10 cellular contexts compared by ENCODE assay signal in the genomic region with DNA sequence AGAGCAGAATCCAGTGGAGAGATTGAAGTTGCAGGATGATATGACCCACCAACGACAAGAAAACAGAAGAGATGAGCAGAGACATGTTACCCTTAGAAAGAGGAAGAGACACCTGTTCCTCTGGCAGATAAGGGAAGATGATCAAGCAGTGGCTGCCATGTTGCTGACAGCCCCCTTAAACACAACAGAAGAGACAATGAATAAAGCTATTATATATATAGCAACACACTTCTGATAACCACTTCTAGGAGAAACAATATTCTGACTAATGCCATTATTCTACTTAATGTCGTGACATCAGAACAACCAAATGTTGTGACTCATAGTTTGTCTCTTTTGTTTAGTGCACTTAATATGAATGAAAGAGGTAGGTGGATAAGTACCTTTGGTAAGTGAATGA. TPM values are rescaled to one million over a fixed set of nuclear protein-coding genes. Genes with fewer than 3 reads are reported as not detected.
DNase-seq lines count a peak whose midpoint lies in the region; ATAC-seq and TF ChIP-seq lines count a peak whose summit lies in the region.
"Had no signal": no experiment of that assay in that cellular context is flagged by ENCODE, and none has a peak within 500 bp of the region (broad histone marks: within the 10 kb centered on the region; RNA-seq: fewer than 3 reads in every experiment).

No MANE protein-coding gene starts in this region.

- peaks cover 89% of the 10 kb centered on the region for H3F3A ChIP-seq in GM23248 (ENCODE audit: insufficient read depth)

- peak overlapping the region; percentile 87 for H3K27ac ChIP-seq in GM23248
- H3K27ac ChIP-seq in hepatocyte: peak overlapping the region; percentile 64
- no peak overlapping the region for H3K27ac ChIP-seq in tibial nerve
- peak overlapping the region in 2 of 4 donors; percentile 26 to 58 for H3K27ac ChIP-seq in sigmoid colon

- H3K9me3 ChIP-seq in GM23248 (ENCODE audit: low read depth): no peaks in the 10 kb centered on the region
- H3K9me3 ChIP-seq in hepatocyte (ENCODE audit: low read depth): no peaks in the 10 kb centered on the region
- no peaks in the 10 kb centered on the region for H3K9me3 ChIP-seq in tibial nerve
- H3K9me3 ChIP-seq in sigmoid colon: no peaks in the 10 kb centered on the region

- H3K27me3 ChIP-seq in GM23248 (replicated peaks; ENCODE audit: insufficient read depth) (no peaks in the 10 kb centered on the region), hepatocyte (no peaks in the 10 kb centered on the region), tibial nerve (no peaks in the 10 kb centered on the region), sigmoid colon (no peaks in the 10 kb centered on the region)

- H3K4me3 ChIP-seq in GM23248 (peak overlapping the region; percentile 42), hepatocyte (no peak overlapping the region), tibial nerve (no peak overlapping the region), sigmoid colon (no peak overlapping the region)

- ATAC-seq in GM18498 (IDR thresholded peaks at IDR 0.05; ENCODE audit: unreplicated experiment): peak; percentile 52
- no peak for ATAC-seq in HG02763 (IDR thresholded peaks at IDR 0.05; ENCODE audit: unreplicated experiment)
- no peak for ATAC-seq in GM21825 (IDR thresholded peaks at IDR 0.05; ENCODE audit: unreplicated experiment)

- no peaks in the 10 kb centered on the region for H4K20me1 ChIP-seq in GM23248 (ENCODE audit: insufficient read depth)
- no peaks in the 10 kb centered on the region for H4K20me1 ChIP-seq in hepatocyte (ENCODE audit: insufficient read depth, poor library complexity, severe bottlenecking)

- peaks cover 93% of the 10 kb centered on the region for H3K79me2 ChIP-seq in GM23248 (ENCODE audit: insufficient read depth)
- peaks cover 58% of the 10 kb centered on the region for H3K79me2 ChIP-seq in hepatocyte

- TF ChIP-seq CTCF in hepatocyte (IDR thresholded peaks at IDR 0.05; ENCODE audit: poor library complexity) (no peak), tibial nerve (IDR thresholded peaks at IDR 0.05) (no peak), sigmoid colon (IDR thresholded peaks at IDR 0.05) (no peak)

- DNase-seq in GM23248 (peak; percentile 80), MV-4-11 (lab: John Stamatoyannopoulos, UW) (peak; percentile 35), hepatocyte (ENCODE audit: low spot score) (no peak), tibial nerve (ENCODE audit: low spot score in 2 of 2) (no peak), sigmoid colon (no peak)
- DNase-seq: activated CD8-positive, alpha-beta memory T cell treated with anti-CD3 and anti-CD28 coated beads for 24 hours; DMS 273 treated with DMSO at 0.1 percent for 48 hours had no signal

- TF ChIP-seq EP300 in tibial nerve (IDR thresholded peaks at IDR 0.05) (no peak), sigmoid colon (IDR thresholded peaks at IDR 0.05) (no peak)

- in situ Hi-C loops in GM23248 (cut with MboI): no loop called here

- no peak overlapping the region for H3K9ac ChIP-seq in GM23248

- intact Hi-C loops in sigmoid colon (cut with DNase I): loop anchor here (5.0 kb wide), 1 partner anchor 46 kb away; the partner anchor contains the start of gene SH3RF1

- H3K9me2 ChIP-seq in GM23248 (ENCODE audit: insufficient read depth) (no peaks in the 10 kb centered on the region), hepatocyte (replicated peaks; ENCODE audit: insufficient read depth) (no peaks in the 10 kb centered on the region)

- H2AFZ ChIP-seq in GM23248 (no peak overlapping the region), hepatocyte (no peak overlapping the region)

- WGBS in GM23248 (ENCODE audit: low coverage in 1 of 2, low lambda C conversion rate in 2 of 2, missing lambda C conversion rate in 2 of 2), 2 experiments: 0 to 3% methylated on average over 2 of the region's 2 CpGs
- 57% methylated on average over 2 of the region's 2 CpGs for WGBS in hepatocyte (ENCODE audit: low lambda C conversion rate, missing lambda C conversion rate)
- WGBS in tibial nerve, 2 donors: 40 to 69% methylated on average over 2 of the region's 2 CpGs
- 49 to 66% methylated on average over 2 of the region's 2 CpGs for WGBS in sigmoid colon, 2 donors

- TF ChIP-seq POLR2A in tibial nerve (IDR thresholded peaks at IDR 0.05) (no peak), sigmoid colon (IDR thresholded peaks at IDR 0.05) (no peak)

- H3K36me3 ChIP-seq in GM23248 (ENCODE audit: low read depth) (peaks cover 15% of the 10 kb centered on the region; the same call in 1 of the 2 replicates), hepatocyte (replicated peaks; ENCODE audit: insufficient read depth, low read depth) (no peaks in the 10 kb centered on the region), tibial nerve (no peaks in the 10 kb centered on the region), sigmoid colon (no peaks in the 10 kb centered on the region)

- peak overlapping the region; percentile 64 for H3K4me2 ChIP-seq in GM23248 (ENCODE audit: unreplicated experiment)
- no peak overlapping the region for H3K4me2 ChIP-seq in hepatocyte

- peaks cover 64% of the 10 kb centered on the region for H3K4me1 ChIP-seq in GM23248 (ENCODE audit: insufficient read depth)
- peaks cover 25% of the 10 kb centered on the region for H3K4me1 ChIP-seq in hepatocyte (ENCODE audit: insufficient read depth)
- H3K4me1 ChIP-seq in tibial nerve: peaks cover 0 to 18% (median 3%) of the 10 kb centered on the region in 4 donors
- peaks cover 0 to 48% (median 32%) of the 10 kb centered on the region in 4 donors for H3K4me1 ChIP-seq in sigmoid colon

RNA-seq across cellular contexts. Expression of gene SH3RF1, which starts 44.9 kb away (rescaled TPM):
- total RNA-seq in GM23248 (2014; rRNA removed; shearing (Covaris generic)): 24.9 and 28.3 TPM in 2 replicates
- 53.8 and 55.5 TPM in 2 replicates for polyA plus RNA-seq in GM23248 (2016; fragmentation: Nextera tagmentation; extraction: Ambion mirVana)
- 13.9 and 15.5 TPM in 2 replicates for total RNA-seq in hepatocyte
- 12.5 and 16.4 TPM in 2 replicates for polyA plus RNA-seq in hepatocyte
- 10 to 100 TPM; 10.6 to 17.9 (median 13.3) TPM for total RNA-seq in tibial nerve
- 10 to 100 TPM in 2 of 4 donors, 1 to 10 TPM in 2; 8.2 to 12.5 (median 9.8) TPM for total RNA-seq in sigmoid colon
- 10 to 100 TPM; 14.4 to 20.8 (median 16.4) TPM for polyA plus RNA-seq in sigmoid colon

Comparison
In these comparisons a context has a peak if more than half of its experiments do, and no peak if none do; other contexts are left out.
1. DNase-seq: peak in GM23248 (single experiment) and MV-4-11 (single experiment); none in hepatocyte (single experiment), tibial nerve (0 of 2) and sigmoid colon (single experiment).
2. H3K27ac ChIP-seq: peak in GM23248 (single experiment) and hepatocyte (single experiment); none in tibial nerve (0 of 4).